Comparison of ENCODE assay signal across 22 cellular contexts in genomic region chr6:87243812-87244211, GRCh38.
"Had no signal": no experiment of that assay in that cellular context is flagged by ENCODE, and none has a peak within 500 bp of the region (broad histone marks: within the 10 kb centered on the region; RNA-seq: fewer than 3 reads in every experiment).

No MANE protein-coding gene starts in this region.

- H3K9me3 Mint-ChIP-seq: activated naive CD8-positive, alpha-beta T cell treated with anti-CD3 and anti-CD28 coated beads, Interleukin-2, amount 10 ng/mL, durations not matched to agents 7 days and 5 days; activated T-cell treated with anti-CD3 and anti-CD28 coated beads, Interleukin-2, amount 50 U/mL, for 24 hours; activated T-helper 17 cell treated with anti-CD3 and anti-CD28 coated beads, Interleukin-2, amount 50 U/mL, for 72 hours; immature natural killer cell; WTC11 had no signal

- H3K27me3 ChIP-seq: body of pancreas, cardiac muscle cell, left lung, right lobe of liver, stomach, suprapubic skin, transverse colon had no signal

- H3K27me3 Mint-ChIP-seq: activated naive CD8-positive, alpha-beta T cell treated with anti-CD3 and anti-CD28 coated beads, Interleukin-2, amount 10 ng/mL, durations not matched to agents 7 days and 5 days; activated T-cell treated with anti-CD3 and anti-CD28 coated beads, Interleukin-2, amount 50 U/mL, for 24 hours; activated T-helper 17 cell treated with anti-CD3 and anti-CD28 coated beads, Interleukin-2, amount 50 U/mL, for 72 hours; naive B cell had no signal

- H3K4me3 Mint-ChIP-seq: activated naive CD8-positive, alpha-beta T cell treated with anti-CD3 and anti-CD28 coated beads, Interleukin-2, amount 10 ng/mL, durations not matched to agents 7 days and 5 days; activated T-cell treated with anti-CD3 and anti-CD28 coated beads, Interleukin-2, amount 50 U/mL, for 24 hours; activated T-helper 17 cell treated with anti-CD3 and anti-CD28 coated beads, Interleukin-2, amount 50 U/mL, for 72 hours; immature natural killer cell; naive B cell; WTC11 had no signal

- ATAC-seq: activated T-helper 17 cell treated with anti-CD3 and anti-CD28 coated beads, Interleukin-2, amount 50 U/mL, for 72 hours; body of pancreas; left lung; WTC11 had no signal

- H3K27ac Mint-ChIP-seq: activated naive CD8-positive, alpha-beta T cell treated with anti-CD3 and anti-CD28 coated beads, Interleukin-2, amount 10 ng/mL, durations not matched to agents 7 days and 5 days; activated T-cell treated with anti-CD3 and anti-CD28 coated beads, Interleukin-2, amount 50 U/mL, for 24 hours; activated T-helper 17 cell treated with anti-CD3 and anti-CD28 coated beads, Interleukin-2, amount 50 U/mL, for 72 hours; WTC11 had no signal

- H3K4me1 Mint-ChIP-seq: activated naive CD8-positive, alpha-beta T cell treated with anti-CD3 and anti-CD28 coated beads, Interleukin-2, amount 10 ng/mL, durations not matched to agents 7 days and 5 days; activated T-helper 17 cell treated with anti-CD3 and anti-CD28 coated beads, Interleukin-2, amount 50 U/mL, for 72 hours; WTC11 had no signal

- DNase-seq: activated naive CD4-positive, alpha-beta T cell treated with Interleukin-2 at 50 U/mL for 16 hours; activated naive CD8-positive, alpha-beta T cell treated with anti-CD3 and anti-CD28 coated beads, Interleukin-2, amount 10 ng/mL, durations not matched to agents 7 days and 5 days; activated T-cell treated with anti-CD3 and anti-CD28 coated beads, Interleukin-2, amount 50 U/mL, for 24 hours; amygdala; body of pancreas; effector CD4-positive, alpha-beta T cell; foreskin fibroblast; immature natural killer cell; left lung; naive B cell; posterior cingulate gyrus; right lobe of liver; stimulated activated CD4-positive, alpha-beta T cell treated with anti-CD3 and anti-CD28 coated beads, Interleukin-1b, Interleukin-23, amount 100 ng/mL, for 48 hours; stomach; T1000; transverse colon had no signal

- H3K4me3 ChIP-seq: body of pancreas, cardiac muscle cell, left lung, lung, right lobe of liver, skin epidermis, stomach, suprapubic skin, transverse colon had no signal

- H3K9me3 ChIP-seq: body of pancreas, left lung, right lobe of liver, stomach, suprapubic skin, transverse colon had no signal

- H3K4me1 ChIP-seq: body of pancreas, left lung, right lobe of liver, stomach, suprapubic skin, transverse colon had no signal

- H3K27ac ChIP-seq: body of pancreas, cardiac muscle cell, left lung, right lobe of liver, skin epidermis, stomach, suprapubic skin, transverse colon had no signal
